Comparison of ENCODE assay signal across 15 cellular contexts in genomic region chr12:26158078-26158764, GRCh38. TPM values are rescaled to one million over a fixed set of nuclear protein-coding genes. Genes with fewer than 3 reads are reported as not detected.
DNase-seq lines count a peak whose midpoint lies in the region; ATAC-seq and TF ChIP-seq lines count a peak whose summit lies in the region.
"Had no signal": no experiment of that assay in that cellular context is flagged by ENCODE, and none has a peak within 500 bp of the region (broad histone marks: within the 10 kb centered on the region; RNA-seq: fewer than 3 reads in every experiment).

No MANE protein-coding gene starts in this region.

- POLR2A ChIA-PET in HEK293 (lab: Yijun Ruan, JAX), result no interaction called here

- peak; percentile 38 for ATAC-seq in mucosa of descending colon
- no peak for ATAC-seq in HG02981 (IDR thresholded peaks at IDR 0.05; ENCODE audit: unreplicated experiment)
- ATAC-seq in HG02588 (IDR thresholded peaks at IDR 0.05; ENCODE audit: unreplicated experiment), result no peak

- CTCF ChIA-PET in HEK293 (lab: Yijun Ruan, JAX), result interaction anchor here (0.6 kb wide), 1 partner anchor 17 kb away, joined by 3 read pairs; no protein-coding TSS in a partner anchor

- no peak overlapping the region for H3K27ac ChIP-seq in HEK293 (ENCODE audit: extremely low read depth, low read depth, low read length)
- H3K27ac ChIP-seq: C4-2B had no signal

- H3K4me3 ChIP-seq in HEK293 (ENCODE audit: low read depth, low read length) (no peak overlapping the region), mucosa of descending colon (no peak overlapping the region)

- H3K9me3 ChIP-seq in HEK293 (ENCODE audit: control insufficient read depth, insufficient read depth, low read depth, low read length) (no peaks in the 10 kb centered on the region), mucosa of descending colon (no peaks in the 10 kb centered on the region)

- in situ Hi-C loops in SK-MEL-5 (cut with HindIII; ENCODE audit: low pct_unique_long_range_greater_than_20kb, low sequenced_read_pairs), result no loop called here

- intact Hi-C loops in mucosa of descending colon (cut with DNase I, micrococcal nuclease), result no loop called here

- H3K4me1 ChIP-seq in HEK293 (ENCODE audit: control insufficient read depth, insufficient read depth, low read length) (peaks cover 5% of the 10 kb centered on the region; the same call in 1 of the 2 replicates), mucosa of descending colon (ENCODE audit: low read depth) (peaks cover 8% of the 10 kb centered on the region)

- DNase-seq in SK-MEL-5 (ENCODE audit: low read depth, low spot score) (peak; percentile 20), mucosa of descending colon (no peak), NCI-H446 treated with DMSO at 0.1 percent for 48 hours (lab: John Stamatoyannopoulos, UW) (no peak)
- DNase-seq in effector CD4-positive, alpha-beta T cell, result no peak
- DNase-seq: activated naive CD4-positive, alpha-beta T cell treated with anti-CD3 and anti-CD28 coated beads for 36 hours; GF-D8; immature natural killer cell; NCI-H345; stimulated activated CD4-positive, alpha-beta T cell treated with anti-CD3 and anti-CD28 coated beads, Interleukin-4, amount 100 ng/mL, for 24 hours; T1000 had no signal

- TF ChIP-seq CTCF in GM12873 (IDR thresholded peaks at IDR 0.05; ENCODE audit: insufficient read depth, low read depth, low read length, missing control alignments) (peak; percentile 51), HEK293 (tag by site-specific recombination; IDR thresholded peaks at IDR 0.05) (no peak), mucosa of descending colon (IDR thresholded peaks at IDR 0.05) (no peak)

- H3K36me3 ChIP-seq in HEK293 (ENCODE audit: control insufficient read depth in 2 of 2, insufficient read depth in 1 of 2, low read length in 2 of 2), result no peaks in the 10 kb centered on the region
- H3K36me3 ChIP-seq in mucosa of descending colon (ENCODE audit: low read depth), result no peaks in the 10 kb centered on the region

TF ChIP-seq in HEK293, 187 proteins besides CTCF, POLR2A, EP300 and RAD21:
- TF ChIP-seq ZNF366 (tag by site-specific recombination; conservative IDR thresholded peaks at IDR 0.05), result peak; percentile 67
- no peak for TF ChIP-seq ZFP69B (tag by site-specific recombination; IDR thresholded peaks at IDR 0.05)

RNA-seq across cellular contexts. Expression of gene BHLHE41, which starts 33.4 kb away (rescaled TPM):
- total RNA-seq in SK-MEL-5 (2014; rRNA removed; shearing (Covaris generic)), result 9.5 and 17.7 TPM in 2 replicates
- polyA plus RNA-seq in SK-MEL-5 (2015; cell fraction: cytosol; rRNA removed), result 10.5 and 12.2 TPM in 2 replicates
- 34.1 and 56.0 TPM in 2 replicates for polyA plus RNA-seq in SK-MEL-5 (2015; cell fraction: nucleus; rRNA removed)
- total RNA-seq in mucosa of descending colon, result 10 to 100 TPM; 41.0 to 91.9 (median 43.0) TPM
- total RNA-seq: activated naive CD4-positive, alpha-beta T cell treated with anti-CD3 and anti-CD28 coated beads for 36 hours had no signal
- polyA plus RNA-seq: immature natural killer cell had no signal

RNA-seq across cellular contexts. Expression of gene SSPN, which starts 37.2 kb away (rescaled TPM):
- total RNA-seq in SK-MEL-5 (2014; rRNA removed; shearing (Covaris generic)), result 2.2 and 2.9 TPM in 2 replicates
- polyA plus RNA-seq in SK-MEL-5 (2015; cell fraction: cytosol; rRNA removed), result 2.5 and 2.6 TPM in 2 replicates
- 0.59 and 2.6 TPM in 2 replicates for polyA plus RNA-seq in SK-MEL-5 (2015; cell fraction: nucleus; rRNA removed)
- 10 to 100 TPM; 12.8 to 42.7 (median 19.0) TPM for total RNA-seq in mucosa of descending colon
- total RNA-seq: activated naive CD4-positive, alpha-beta T cell treated with anti-CD3 and anti-CD28 coated beads for 36 hours had no signal
- polyA plus RNA-seq: immature natural killer cell had no signal
